Comparison of ENCODE assay signal across 14 cellular contexts in the genomic region with DNA sequence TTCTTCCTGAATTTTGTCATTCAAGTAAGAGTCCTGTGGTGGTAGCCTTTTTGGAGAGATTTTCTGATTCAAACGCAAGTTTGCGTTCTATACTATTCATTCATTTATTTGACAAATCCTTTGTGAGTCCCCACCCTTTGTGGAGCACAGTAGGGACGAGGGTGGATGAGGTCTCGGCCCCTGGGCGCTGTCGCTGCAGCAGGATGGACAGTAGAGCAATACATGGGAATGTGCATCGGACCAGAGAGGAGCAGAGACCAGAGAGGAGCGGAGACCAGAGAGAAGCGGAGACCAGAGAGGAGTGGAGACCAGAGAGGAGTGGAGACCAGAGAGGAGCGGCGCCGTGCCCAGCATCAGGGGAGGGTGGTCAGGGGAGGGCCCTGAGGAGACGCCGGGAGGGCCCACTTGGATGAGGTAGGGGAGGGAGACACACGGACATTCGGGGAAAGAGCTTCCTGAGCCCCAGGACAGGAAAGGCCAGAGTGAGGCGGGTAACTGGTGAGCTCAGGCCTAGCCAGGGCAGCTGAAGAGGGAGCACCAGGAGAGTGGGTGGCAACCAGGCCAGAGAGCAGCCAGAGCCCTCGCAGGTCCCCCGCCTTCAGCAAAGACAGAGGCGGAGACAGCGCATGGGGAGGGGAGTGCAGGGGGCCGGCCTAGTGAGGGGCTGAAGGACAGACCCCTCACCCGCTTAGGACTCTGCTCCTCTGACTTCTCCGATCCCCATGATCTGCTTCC.
DNase-seq lines count a peak whose midpoint lies in the region; ATAC-seq, FAIRE-seq and TF ChIP-seq lines count a peak whose summit lies in the region.
"Had no signal": no experiment of that assay in that cellular context is flagged by ENCODE, and none has a peak within 500 bp of the region (broad histone marks: within the 10 kb centered on the region; RNA-seq: fewer than 3 reads in every experiment).

No MANE protein-coding gene starts in this region.

- in situ Hi-C loops in HepG2 (cut with HindIII; ENCODE audit: extremely low pct_ligation_motif_present, low pct_unique_long_range_greater_than_20kb): no loop called here

- no peaks in the 10 kb centered on the region for H3K36me3 ChIP-seq in HepG2 (replicated peaks in 1 of 2; ENCODE audit: control insufficient read depth in 1 of 2, insufficient read depth in 2 of 2, low read length in 2 of 2)
- no peaks in the 10 kb centered on the region for H3K36me3 ChIP-seq in aorta (ENCODE audit: control insufficient read depth in 1 of 2, insufficient read depth in 2 of 2, low read length in 1 of 2)

- H3K4me3 ChIP-seq in HepG2 (replicated peaks in 1 of 3; ENCODE audit: insufficient read depth in 1 of 3, low read depth in 2 of 3, low read length in 3 of 3): no peak overlapping the region
- no peak overlapping the region for H3K4me3 ChIP-seq in aorta (ENCODE audit: low read length in 2 of 2)

- BruUV-seq in HepG2 (replicated peaks; lab: Mats Ljungman, UMichigan): no TSS peak

- CTCF ChIA-PET in HepG2 (lab: Yijun Ruan, JAX; ENCODE audit: low intra/inter-chr PET ratio, low total read pairs): no interaction called here

- intact Hi-C loops in HepG2 (cut with micrococcal nuclease; ENCODE audit: unreplicated experiment): no loop called here
- intact Hi-C loops in aorta (cut with DNase I): no loop called here

- no peak for FAIRE-seq in HepG2 (lab: Jason Lieb, UNC)
- FAIRE-seq: GM18507 had no signal

- TF ChIP-seq POLR2A in HepG2 (IDR thresholded peaks at IDR 0.05; ENCODE audit: insufficient read depth in 1 of 2, low read depth in 2 of 2, low read length in 2 of 2): no peak

- TF ChIP-seq RAD21 in HepG2 (CRISPR knock-in tag; IDR thresholded peaks at IDR 0.05): no peak

- 54% methylated on average over 20 of the region's 24 CpGs for WGBS in HepG2 (ENCODE audit: low lambda C conversion rate)
- WGBS in aorta, 2 donors: 94 to 97% methylated on average over 23 to 24 of the region's 24 CpGs

- H3K79me2 ChIP-seq in HepG2 (ENCODE audit: insufficient read depth, low read length): no peaks in the 10 kb centered on the region

- POLR2A ChIA-PET in HepG2 (lab: Yijun Ruan, JAX): no interaction called here

- no peak overlapping the region for H3K9ac ChIP-seq in HepG2 (ENCODE audit: insufficient read depth, low read depth, low read length)

- DNase-seq in DMS53 treated with DMSO at 0.1 percent for 48 hours (lab: John Stamatoyannopoulos, UW; ENCODE audit: unreplicated experiment) (peak; percentile 93), NCI-H510A (lab: John Stamatoyannopoulos, UW) (peak; percentile 68), HepG2 (ENCODE audit: low spot score) (no peak), aorta (no peak), islet precursor cell (no peak)
- DNase-seq: Caco-2; CD8-positive, alpha-beta T cell; HCEC 1CT; HFFc6; IMR-90; KG1 had no signal

- no peak overlapping the region for H3K4me2 ChIP-seq in HepG2 (ENCODE audit: low read depth, low read length)

- H3K27ac ChIP-seq in HepG2 (ENCODE audit: extremely low read length, insufficient read depth, low read length) (no peak overlapping the region), aorta (ENCODE audit: low read depth in 1 of 2, low read length in 2 of 2) (no peak overlapping the region)

- ATAC-seq in HepG2: peak; percentile 61
- peak; percentile 33 for ATAC-seq in aorta (ENCODE audit: low FRiP score)
- no peak for ATAC-seq in HG02885 (IDR thresholded peaks at IDR 0.05; ENCODE audit: poor library complexity, unreplicated experiment)
- no peak for ATAC-seq in GM18498 (IDR thresholded peaks at IDR 0.05; ENCODE audit: unreplicated experiment)
- ATAC-seq: CD8-positive, alpha-beta T cell had no signal

- H4K20me1 ChIP-seq in HepG2 (ENCODE audit: insufficient read depth, low read length): no peaks in the 10 kb centered on the region

- TF ChIP-seq CTCF in HepG2 (CRISPR knock-in tag; IDR thresholded peaks at IDR 0.05): no peak

- peaks cover 5 to 9% of the 10 kb centered on the region in 2 experiments; a peak in 4 of 5 replicates for H3K27me3 ChIP-seq in HepG2 (ENCODE audit: control insufficient read depth in 1 of 2, insufficient read depth in 2 of 2, low read length in 2 of 2)
- H3K27me3 ChIP-seq in aorta (ENCODE audit: control insufficient read depth in 1 of 2, insufficient read depth in 2 of 2, low read length in 1 of 2): no peaks in the 10 kb centered on the region

- H2AFZ ChIP-seq in HepG2 (ENCODE audit: low read length): no peak overlapping the region

- no peak for TF ChIP-seq EP300 in HepG2 (IDR thresholded peaks at IDR 0.05; ENCODE audit: low read depth in 2 of 2, low read length in 2 of 2)
- TF ChIP-seq EP300 in HepG2 (CRISPR knock-in tag; IDR thresholded peaks at IDR 0.05; ENCODE audit: borderline replicate concordance): no peak

- H3K9me3 ChIP-seq in HepG2 (ENCODE audit: low read length) (no peaks in the 10 kb centered on the region), aorta (ENCODE audit: control insufficient read depth, low read length) (no peaks in the 10 kb centered on the region)
- H3K9me3 ChIP-seq: Caco-2 had no signal

- H3K4me1 ChIP-seq in HepG2 (ENCODE audit: insufficient read depth, low read length) (0 out of 2 replicates have a peak, but pooled peaks cover 5% of the 10 kb centered on the region), aorta (ENCODE audit: control insufficient read depth in 1 of 2, insufficient read depth in 2 of 2, low read length in 2 of 2) (no peaks in the 10 kb centered on the region)
- H3K4me1 ChIP-seq: Caco-2 had no signal

TF ChIP-seq in HepG2, 621 proteins besides CTCF, POLR2A, EP300 and RAD21:
- TF ChIP-seq ZNF567 (CRISPR knock-in tag; IDR thresholded peaks at IDR 0.05; ENCODE audit: borderline replicate concordance): no peak
- TF ChIP-seq ZNF263 (CRISPR knock-in tag; IDR thresholded peaks at IDR 0.05): peak; percentile 53
- TF ChIP-seq PAX8 (CRISPR knock-in tag; IDR thresholded peaks at IDR 0.05; ENCODE audit: borderline replicate concordance): no peak
- no peak for TF ChIP-seq HOXA3 (CRISPR knock-in tag; IDR thresholded peaks at IDR 0.05)
- TF ChIP-seq, protein P1, sequence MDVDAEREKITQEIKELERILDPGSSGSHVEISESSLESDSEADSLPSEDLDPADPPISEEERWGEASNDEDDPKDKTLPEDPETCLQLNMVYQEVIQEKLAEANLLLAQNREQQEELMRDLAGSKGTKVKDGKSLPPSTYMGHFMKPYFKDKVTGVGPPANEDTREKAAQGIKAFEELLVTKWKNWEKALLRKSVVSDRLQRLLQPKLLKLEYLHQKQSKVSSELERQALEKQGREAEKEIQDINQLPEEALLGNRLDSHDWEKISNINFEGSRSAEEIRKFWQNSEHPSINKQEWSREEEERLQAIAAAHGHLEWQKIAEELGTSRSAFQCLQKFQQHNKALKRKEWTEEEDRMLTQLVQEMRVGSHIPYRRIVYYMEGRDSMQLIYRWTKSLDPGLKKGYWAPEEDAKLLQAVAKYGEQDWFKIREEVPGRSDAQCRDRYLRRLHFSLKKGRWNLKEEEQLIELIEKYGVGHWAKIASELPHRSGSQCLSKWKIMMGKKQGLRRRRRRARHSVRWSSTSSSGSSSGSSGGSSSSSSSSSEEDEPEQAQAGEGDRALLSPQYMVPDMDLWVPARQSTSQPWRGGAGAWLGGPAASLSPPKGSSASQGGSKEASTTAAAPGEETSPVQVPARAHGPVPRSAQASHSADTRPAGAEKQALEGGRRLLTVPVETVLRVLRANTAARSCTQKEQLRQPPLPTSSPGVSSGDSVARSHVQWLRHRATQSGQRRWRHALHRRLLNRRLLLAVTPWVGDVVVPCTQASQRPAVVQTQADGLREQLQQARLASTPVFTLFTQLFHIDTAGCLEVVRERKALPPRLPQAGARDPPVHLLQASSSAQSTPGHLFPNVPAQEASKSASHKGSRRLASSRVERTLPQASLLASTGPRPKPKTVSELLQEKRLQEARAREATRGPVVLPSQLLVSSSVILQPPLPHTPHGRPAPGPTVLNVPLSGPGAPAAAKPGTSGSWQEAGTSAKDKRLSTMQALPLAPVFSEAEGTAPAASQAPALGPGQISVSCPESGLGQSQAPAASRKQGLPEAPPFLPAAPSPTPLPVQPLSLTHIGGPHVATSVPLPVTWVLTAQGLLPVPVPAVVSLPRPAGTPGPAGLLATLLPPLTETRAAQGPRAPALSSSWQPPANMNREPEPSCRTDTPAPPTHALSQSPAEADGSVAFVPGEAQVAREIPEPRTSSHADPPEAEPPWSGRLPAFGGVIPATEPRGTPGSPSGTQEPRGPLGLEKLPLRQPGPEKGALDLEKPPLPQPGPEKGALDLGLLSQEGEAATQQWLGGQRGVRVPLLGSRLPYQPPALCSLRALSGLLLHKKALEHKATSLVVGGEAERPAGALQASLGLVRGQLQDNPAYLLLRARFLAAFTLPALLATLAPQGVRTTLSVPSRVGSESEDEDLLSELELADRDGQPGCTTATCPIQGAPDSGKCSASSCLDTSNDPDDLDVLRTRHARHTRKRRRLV (CRISPR knock-in tag; IDR thresholded peaks at IDR 0.05): no peak
- TF ChIP-seq KLF9 (CRISPR knock-in tag; IDR thresholded peaks at IDR 0.05; ENCODE audit: low read depth): no peak
- TF ChIP-seq EED (CRISPR knock-in tag; IDR thresholded peaks at IDR 0.05): no peak
- no peak for TF ChIP-seq SMAD1 (CRISPR knock-in tag; IDR thresholded peaks at IDR 0.05; ENCODE audit: borderline replicate concordance, low read depth)
- TF ChIP-seq THAP11 (CRISPR knock-in tag; IDR thresholded peaks at IDR 0.05): no peak
- no peak for TF ChIP-seq ZNF430 (CRISPR knock-in tag; IDR thresholded peaks at IDR 0.05)
- no peak for TF ChIP-seq ZNF253 (CRISPR knock-in tag; IDR thresholded peaks at IDR 0.05; ENCODE audit: borderline replicate concordance)
- TF ChIP-seq ZNF768 (CRISPR knock-in tag; IDR thresholded peaks at IDR 0.05): 0 out of 2 replicates have a peak, but pooled peaks have one; percentile 26
TF ChIP-seq in HepG2: peak in this region for 2.

Comparison
In these comparisons a context has a peak if more than half of its experiments do, and no peak if none do; other contexts are left out.
1. DNase-seq: peak in DMS53 treated with DMSO at 0.1 percent for 48 hours (single experiment) and NCI-H510A (single experiment); none in HepG2 (single experiment), aorta (0 of 2) and islet precursor cell (single experiment).
2. ATAC-seq: peak in HepG2 (single experiment) and aorta (single experiment); none in HG02885 (single experiment) and GM18498 (single experiment).